Comparison of ENCODE assay signal across 15 cellular contexts in genomic region chr17:65537343-65537844, GRCh38.
"Had no signal": no experiment of that assay in that cellular context is flagged by ENCODE, and none has a peak within 500 bp of the region (broad histone marks: within the 10 kb centered on the region; RNA-seq: fewer than 3 reads in every experiment).

No MANE protein-coding gene starts in this region.

- DNase-seq: activated CD8-positive, alpha-beta memory T cell treated with anti-CD3 and anti-CD28 coated beads, Interleukin-2, amount 50 U/mL, for 4 hours; activated CD8-positive, alpha-beta T cell treated with anti-CD3 and anti-CD28 coated beads, Interleukin-2, amount 10 ng/mL, durations not matched to agents 7 days and 5 days; brain microvascular endothelial cell; foreskin melanocyte; glutamatergic neuron; hippocampal formation; islet precursor cell; midbrain; WERI-Rb-1 had no signal

- H3K4me3 Mint-ChIP-seq: stimulated activated naive CD8-positive, alpha-beta T cell treated with anti-CD3 and anti-CD28 coated beads, Interleukin-15, Interleukin-2, amounts not matched to agents 100 ng/mL and 50 ng/mL, for 24 hours; type B pancreatic cell had no signal

- ATAC-seq: activated CD8-positive, alpha-beta T cell treated with anti-CD3 and anti-CD28 coated beads, Interleukin-2, amount 10 ng/mL, durations not matched to agents 7 days and 5 days had no signal

- H3K9me3 Mint-ChIP-seq: stimulated activated naive CD8-positive, alpha-beta T cell treated with anti-CD3 and anti-CD28 coated beads, Interleukin-15, Interleukin-2, amounts not matched to agents 100 ng/mL and 50 ng/mL, for 24 hours; T-helper 1 cell treated with Interleukin-12 subunit alpha and Interleukin-12 subunit beta and Interleukin-4 antibody, amounts not matched to agents 30 μg/mL and 1 μg/mL, for 36 hours; type B pancreatic cell had no signal

- H3K27me3 Mint-ChIP-seq: progenitor cell of endocrine pancreas; stimulated activated naive CD8-positive, alpha-beta T cell treated with anti-CD3 and anti-CD28 coated beads, Interleukin-15, Interleukin-2, amounts not matched to agents 100 ng/mL and 50 ng/mL, for 24 hours; type B pancreatic cell had no signal

- H3K27ac Mint-ChIP-seq: activated CD8-positive, alpha-beta T cell treated with anti-CD3 and anti-CD28 coated beads, Interleukin-2, amount 10 ng/mL, durations not matched to agents 7 days and 5 days; progenitor cell of endocrine pancreas; stimulated activated naive CD8-positive, alpha-beta T cell treated with anti-CD3 and anti-CD28 coated beads, Interleukin-15, Interleukin-2, amounts not matched to agents 100 ng/mL and 50 ng/mL, for 24 hours; type B pancreatic cell had no signal

- H3K9me3 ChIP-seq: suprapubic skin had no signal

- H3K27ac ChIP-seq: brain microvascular endothelial cell, suprapubic skin, WERI-Rb-1 had no signal

- FAIRE-seq: colon had no signal

- H3K4me3 ChIP-seq: suprapubic skin had no signal

- H3K36me3 ChIP-seq: brain microvascular endothelial cell had no signal

- H3K27me3 ChIP-seq: brain microvascular endothelial cell, suprapubic skin had no signal
